Comparison of ENCODE assay signal across 10 cellular contexts in genomic region chr19:8575467-8575997, GRCh38. TPM values are rescaled to one million over a fixed set of nuclear protein-coding genes. Genes with fewer than 3 reads are reported as not detected.
DNase-seq lines count a peak whose midpoint lies in the region; ATAC-seq and TF ChIP-seq lines count a peak whose summit lies in the region.
"Had no signal": no experiment of that assay in that cellular context is flagged by ENCODE, and none has a peak within 500 bp of the region (broad histone marks: within the 10 kb centered on the region; RNA-seq: fewer than 3 reads in every experiment).

No MANE protein-coding gene starts in this region.

- H3K36me3 ChIP-seq in ACC112 (ENCODE audit: insufficient read depth, low read length) (no peaks in the 10 kb centered on the region), Loucy (ENCODE audit: insufficient read depth, low read length) (no peaks in the 10 kb centered on the region), uterus (no peaks in the 10 kb centered on the region)

- H3K9me2 ChIP-seq in Loucy (replicated peaks; ENCODE audit: low read depth, low read length): no peaks in the 10 kb centered on the region

- intact Hi-C loops in uterus (cut with DNase I; ENCODE audit: low total_unique reads): no loop called here

- peak overlapping the region; percentile 97 for H3K4me2 ChIP-seq in Loucy (ENCODE audit: low read depth, low read length, poor library complexity, severe bottlenecking)

- peaks cover 6% of the 10 kb centered on the region for H3K27me3 Mint-ChIP-seq in activated T-cell treated with anti-CD3 and anti-CD28 coated beads, Interleukin-2, amount 50 U/mL, for 72 hours (ENCODE audit: low read depth)

- H4K20me1 ChIP-seq in Loucy (ENCODE audit: insufficient read depth, low read length, poor library complexity, severe bottlenecking): no peaks in the 10 kb centered on the region

- H3K9me3 ChIP-seq in Loucy (ENCODE audit: insufficient read depth, low read depth, low read length) (no peaks in the 10 kb centered on the region), uterus (no peaks in the 10 kb centered on the region)

- DNase-seq in activated T-cell treated with anti-CD3 and anti-CD28 coated beads, Interleukin-2, amount 50 U/mL, for 72 hours: peak; percentile 44 to 51
- DNase-seq in islet precursor cell (peak; percentile 71), uterus (no peak), NCI-H345 treated with DMSO at 0.1 percent for 48 hours (lab: John Stamatoyannopoulos, UW; ENCODE audit: unreplicated experiment) (no peak)

- peaks cover 66% of the 10 kb centered on the region for H3K4me1 Mint-ChIP-seq in activated T-cell treated with anti-CD3 and anti-CD28 coated beads, Interleukin-2, amount 50 U/mL, for 72 hours (ENCODE audit: low read depth)

- H3K4me3 Mint-ChIP-seq in activated T-cell treated with anti-CD3 and anti-CD28 coated beads, Interleukin-2, amount 50 U/mL, for 72 hours: peak overlapping the region; percentile 89 to 92

- H3K36me3 Mint-ChIP-seq in activated T-cell treated with anti-CD3 and anti-CD28 coated beads, Interleukin-2, amount 50 U/mL, for 72 hours (ENCODE audit: insufficient read depth in 2 of 2): peaks cover 0 to 1% of the 10 kb centered on the region in 2 donors

- no peak for TF ChIP-seq CTCF in Loucy (conservative IDR thresholded peaks at IDR 0.05; ENCODE audit: low read length)
- no peak for TF ChIP-seq CTCF in uterus (IDR thresholded peaks at IDR 0.05)

- no peaks in the 10 kb centered on the region for H3K27me3 ChIP-seq in ACC112 (ENCODE audit: insufficient read depth, low read length)
- H3K27me3 ChIP-seq in Loucy (ENCODE audit: insufficient read depth, low read length, poor library complexity, severe bottlenecking): no peaks in the 10 kb centered on the region
- H3K27me3 ChIP-seq in uterus: no peaks in the 10 kb centered on the region

- H3K9me3 Mint-ChIP-seq in activated T-cell treated with anti-CD3 and anti-CD28 coated beads, Interleukin-2, amount 50 U/mL, for 72 hours: no peaks in the 10 kb centered on the region

- no peaks in the 10 kb centered on the region; the same call in 1 of the 2 replicates for H3F3A ChIP-seq in Loucy (ENCODE audit: low read depth)

- peak overlapping the region; percentile 93 for H3K9ac ChIP-seq in Loucy (ENCODE audit: low read depth, low read length, poor library complexity, severe bottlenecking)

- peak; percentile 30 to 46 for ATAC-seq in activated T-cell treated with anti-CD3 and anti-CD28 coated beads, Interleukin-2, amount 50 U/mL, for 72 hours (replicated peaks in 1 of 2)
- ATAC-seq in HG03354 (IDR thresholded peaks at IDR 0.05; ENCODE audit: poor library complexity, severe bottlenecking, unreplicated experiment) (no peak), HG03571 (IDR thresholded peaks at IDR 0.05; ENCODE audit: unreplicated experiment) (no peak)

- no peak for TF ChIP-seq POLR2A in uterus (IDR thresholded peaks at IDR 0.05)

- H3K4me1 ChIP-seq in ACC112 (ENCODE audit: control insufficient read depth, insufficient read depth, low read length, unreplicated experiment) (peaks cover 15% of the 10 kb centered on the region), Loucy (ENCODE audit: insufficient read depth, low read length, poor library complexity, severe bottlenecking) (peaks cover 82% of the 10 kb centered on the region), uterus (no peaks in the 10 kb centered on the region)

- 0 out of 2 replicates have a peak overlapping the region, but pooled peaks have one; percentile 21 for H3K4me3 ChIP-seq in ACC112 (ENCODE audit: low read depth, low read length)
- H3K4me3 ChIP-seq in Loucy (ENCODE audit: low read length, poor library complexity, severe bottlenecking): peak overlapping the region; percentile 90
- H3K4me3 ChIP-seq in uterus: no peak overlapping the region

- H2AFZ ChIP-seq in ACC112 (ENCODE audit: low read length, unreplicated experiment): no peak overlapping the region
- H2AFZ ChIP-seq in Loucy (ENCODE audit: low read length): peak overlapping the region; percentile 70; the same call in 1 of the 2 replicates

- H3K79me2 ChIP-seq in ACC112 (ENCODE audit: control insufficient read depth, insufficient read depth, low read length, unreplicated experiment): no peaks in the 10 kb centered on the region
- H3K79me2 ChIP-seq in Loucy (ENCODE audit: insufficient read depth, low read length): peaks cover 62% of the 10 kb centered on the region

- H3K27ac ChIP-seq in ACC112 (ENCODE audit: low read depth, low read length): no peak overlapping the region
- no peak overlapping the region for H3K27ac ChIP-seq in uterus

- H3K27ac Mint-ChIP-seq in activated T-cell treated with anti-CD3 and anti-CD28 coated beads, Interleukin-2, amount 50 U/mL, for 72 hours: peak overlapping the region; percentile 60

RNA-seq across cellular contexts. Expression of gene MYO1F, which starts 1.7 kb away (rescaled TPM):
- total RNA-seq in activated T-cell treated with anti-CD3 and anti-CD28 coated beads, Interleukin-2, amount 50 U/mL, for 72 hours: 10 to 100 TPM; 23.3 to 54.1 TPM
- total RNA-seq in uterus: 10 to 100 TPM in 1 of 4 donors, 1 to 10 TPM in 3; 4.1 to 45.9 (median 7.5) TPM

RNA-seq across cellular contexts. Expression of gene ADAMTS10, which starts 35.0 kb away (rescaled TPM):
- total RNA-seq in activated T-cell treated with anti-CD3 and anti-CD28 coated beads, Interleukin-2, amount 50 U/mL, for 72 hours: 1 to 10 TPM; 7.3 to 9.6 TPM
- 10 to 100 TPM; 13.2 to 70.4 (median 52.7) TPM for total RNA-seq in uterus

RNA-seq across cellular contexts. Expression of gene NFILZ, which starts 54.9 kb away (rescaled TPM):
- total RNA-seq in activated T-cell treated with anti-CD3 and anti-CD28 coated beads, Interleukin-2, amount 50 U/mL, for 72 hours: not detected
- total RNA-seq in uterus: not detected
- total RNA-seq: epithelial cell of proximal tubule, NCI-H460 had no signal

Comparison
In these comparisons a context has a peak if more than half of its experiments do, and no peak if none do; other contexts are left out.
1. H3K4me3 ChIP-seq: peak in ACC112 (single experiment) and Loucy (single experiment); none in uterus (0 of 2).
2. ATAC-seq: peak in activated T-cell treated with anti-CD3 and anti-CD28 coated beads, Interleukin-2, amount 50 U/mL, for 72 hours (2 of 2); none in HG03354 (single experiment) and HG03571 (single experiment).
3. DNase-seq: peak in activated T-cell treated with anti-CD3 and anti-CD28 coated beads, Interleukin-2, amount 50 U/mL, for 72 hours (2 of 2) and islet precursor cell (single experiment); none in uterus (0 of 2) and NCI-H345 treated with DMSO at 0.1 percent for 48 hours (single experiment).